In the genomic region with DNA sequence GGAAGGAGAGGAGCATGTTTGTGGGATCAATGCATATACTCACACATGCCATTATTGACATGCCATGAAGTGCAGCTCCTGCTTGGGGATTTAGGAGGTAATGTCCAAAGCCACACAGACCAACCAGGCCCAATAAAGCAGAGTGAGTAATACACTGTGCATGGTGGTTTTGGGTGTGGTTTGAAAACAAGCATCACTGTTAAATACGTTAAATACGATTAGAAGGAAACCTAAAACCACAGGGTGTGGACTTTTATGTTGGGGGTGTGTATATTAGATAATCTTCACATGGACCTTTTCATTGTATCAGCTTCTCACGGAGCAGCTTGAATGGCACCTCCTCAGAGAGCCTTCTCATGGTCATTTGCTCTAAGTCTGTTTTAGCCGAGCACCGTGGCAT, we compare ENCODE assay signal across 9 cellular contexts. TPM values are rescaled to one million over a fixed set of nuclear protein-coding genes. Genes with fewer than 3 reads are reported as not detected.
A peak's percentile ranks its signal among the peaks of the same experiment; 100 is the strongest.
DNase-seq lines count a peak whose midpoint lies in the region; ATAC-seq, FAIRE-seq and TF ChIP-seq lines count a peak whose summit lies in the region.
"Had no signal": no experiment of that assay in that cellular context is flagged by ENCODE, and none has a peak within 500 bp of the region (broad histone marks: within the 10 kb centered on the region; RNA-seq: fewer than 3 reads in every experiment).

No MANE protein-coding gene starts in this region.

- H3K27ac Mint-ChIP-seq in stimulated activated naive CD8-positive, alpha-beta T cell treated with anti-CD3 and anti-CD28 coated beads, Interleukin-15, amount 100 ng/mL, for 72 hours: peak overlapping the region; percentile 36 to 59

- H3K4me1 Mint-ChIP-seq in stimulated activated naive CD8-positive, alpha-beta T cell treated with anti-CD3 and anti-CD28 coated beads, Interleukin-15, amount 100 ng/mL, for 72 hours: peaks cover 20% of the 10 kb centered on the region

- no peak for FAIRE-seq in GM19239 (lab: Jason Lieb, UNC)

- no peaks in the 10 kb centered on the region for H3K9me3 Mint-ChIP-seq in stimulated activated naive CD8-positive, alpha-beta T cell treated with anti-CD3 and anti-CD28 coated beads, Interleukin-15, amount 100 ng/mL, for 72 hours

- no peaks in the 10 kb centered on the region for H3K27me3 Mint-ChIP-seq in stimulated activated naive CD8-positive, alpha-beta T cell treated with anti-CD3 and anti-CD28 coated beads, Interleukin-15, amount 100 ng/mL, for 72 hours

- H3K4me3 Mint-ChIP-seq in stimulated activated naive CD8-positive, alpha-beta T cell treated with anti-CD3 and anti-CD28 coated beads, Interleukin-15, amount 100 ng/mL, for 72 hours: peak overlapping the region; percentile 5 to 32

- TF ChIP-seq CTCF in choroid plexus epithelial cell (conservative IDR thresholded peaks at IDR 0.05; ENCODE audit: low read depth, low read length): no peak

- peak; percentile 36 for DNase-seq in activated naive CD4-positive, alpha-beta T cell treated with Interleukin-2 at 50 U/mL for 16 hours
- no peak for DNase-seq in activated naive CD4-positive, alpha-beta T cell (lab: John Stamatoyannopoulos, UW)
- DNase-seq in RPMI7951 (ENCODE audit: low read depth) (peak; percentile 79), choroid plexus epithelial cell (ENCODE audit: low read depth) (peak; percentile 41), NCI-H446 (lab: John Stamatoyannopoulos, UW) (no peak), GM19239 (ENCODE audit: insufficient read length, low spot score) (no peak)
- peak; percentile 9 to 37 for DNase-seq in stimulated activated naive CD8-positive, alpha-beta T cell treated with anti-CD3 and anti-CD28 coated beads, Interleukin-15, amount 100 ng/mL, for 72 hours
- DNase-seq: NCI-H1417 had no signal

- H3K4me3 ChIP-seq in choroid plexus epithelial cell (ENCODE audit: low read depth, low read length): no peak overlapping the region

- ATAC-seq in stimulated activated naive CD8-positive, alpha-beta T cell treated with anti-CD3 and anti-CD28 coated beads, Interleukin-15, amount 100 ng/mL, for 72 hours: peak; percentile 90
- no peak for ATAC-seq in HG02610 (IDR thresholded peaks at IDR 0.05; ENCODE audit: unreplicated experiment)

RNA-seq across cellular contexts. Expression of gene EIF3A, which starts 10.4 kb away (rescaled TPM):
- total RNA-seq in RPMI7951 (2014; rRNA removed; shearing (Covaris generic)): 46.7 and 50.8 TPM in 2 replicates

RNA-seq across cellular contexts. Expression of gene DENND10, which starts 12.9 kb away (rescaled TPM):
- 36.3 and 37.9 TPM in 2 replicates for total RNA-seq in RPMI7951 (2014; rRNA removed; shearing (Covaris generic))

Comparison
In these comparisons a context has a peak if more than half of its experiments do, and no peak if none do; other contexts are left out.
1. DNase-seq: peak in activated naive CD4-positive, alpha-beta T cell treated with Interleukin-2 at 50 U/mL for 16 hours (single experiment), RPMI7951 (single experiment), choroid plexus epithelial cell (single experiment) and stimulated activated naive CD8-positive, alpha-beta T cell treated with anti-CD3 and anti-CD28 coated beads, Interleukin-15, amount 100 ng/mL, for 72 hours (2 of 2); none in activated naive CD4-positive, alpha-beta T cell (0 of 4), NCI-H446 (0 of 2) and GM19239 (single experiment).